8 cellular contexts compared by ENCODE assay signal in genomic region chr2:8478133-8478793, GRCh38.
DNase-seq lines count a peak whose midpoint lies in the region; ATAC-seq and TF ChIP-seq lines count a peak whose summit lies in the region.
"Had no signal": no experiment of that assay in that cellular context is flagged by ENCODE, and none has a peak within 500 bp of the region (broad histone marks: within the 10 kb centered on the region; RNA-seq: fewer than 3 reads in every experiment).

No MANE protein-coding gene starts in this region.

- peaks cover 1% of the 10 kb centered on the region for H3K9me3 Mint-ChIP-seq in activated naive CD8-positive, alpha-beta T cell treated with anti-CD3 and anti-CD28 coated beads for 36 hours
- H3K9me3 Mint-ChIP-seq in WTC11 = no peaks in the 10 kb centered on the region

- CTCF ChIA-PET in WTC11 (lab: Charles Lee) = no interaction called here

- H3K27ac ChIP-seq in sigmoid colon = no peak overlapping the region

- no peaks in the 10 kb centered on the region for H3K27me3 Mint-ChIP-seq in activated naive CD8-positive, alpha-beta T cell treated with anti-CD3 and anti-CD28 coated beads for 36 hours
- H3K27me3 Mint-ChIP-seq in WTC11 (ENCODE audit: low read depth) = no peaks in the 10 kb centered on the region; the same call in 1 of the 2 replicates

- no peak overlapping the region for H3K4me3 ChIP-seq in sigmoid colon

- no peak for TF ChIP-seq EP300 in sigmoid colon (IDR thresholded peaks at IDR 0.05)

- H3K27ac Mint-ChIP-seq in activated naive CD8-positive, alpha-beta T cell treated with anti-CD3 and anti-CD28 coated beads for 36 hours = peak overlapping the region; percentile 89
- H3K27ac Mint-ChIP-seq in WTC11 = no peak overlapping the region

- H3K36me3 ChIP-seq in sigmoid colon = no peaks in the 10 kb centered on the region

- POLR2A ChIA-PET in WTC11 (lab: Charles Lee) = no interaction called here

- no peak overlapping the region for H3K4me3 Mint-ChIP-seq in activated naive CD8-positive, alpha-beta T cell treated with anti-CD3 and anti-CD28 coated beads for 36 hours
- no peak overlapping the region for H3K4me3 Mint-ChIP-seq in WTC11

- intact Hi-C loops in sigmoid colon (cut with DNase I) = no loop called here

- no peaks in the 10 kb centered on the region for H3K4me1 ChIP-seq in sigmoid colon

- H3K27me3 ChIP-seq in sigmoid colon = no peaks in the 10 kb centered on the region

- DNase-seq in activated naive CD8-positive, alpha-beta T cell treated with anti-CD3 and anti-CD28 coated beads for 36 hours = no peak
- peak; percentile 53 for DNase-seq in sigmoid colon
- DNase-seq in COLO668 (lab: John Stamatoyannopoulos, UW; ENCODE audit: unreplicated experiment) = no peak
- DNase-seq in WTC11 (ENCODE audit: low spot score) = no peak
- no peak for DNase-seq in mesenteric fat pad (ENCODE audit: low spot score)
- DNase-seq: cortex of kidney had no signal

- no peaks in the 10 kb centered on the region for H3K9me3 ChIP-seq in sigmoid colon

- ATAC-seq in GM19023 (IDR thresholded peaks at IDR 0.05; ENCODE audit: unreplicated experiment) (peak; percentile 9), HG03025 (IDR thresholded peaks at IDR 0.05; ENCODE audit: low FRiP score, unreplicated experiment) (peak; percentile 3), WTC11 (no peak)

- no peak for TF ChIP-seq POLR2A in sigmoid colon (IDR thresholded peaks at IDR 0.05)

- peaks cover 3% of the 10 kb centered on the region for H3K36me3 Mint-ChIP-seq in activated naive CD8-positive, alpha-beta T cell treated with anti-CD3 and anti-CD28 coated beads for 36 hours
- H3K36me3 Mint-ChIP-seq in WTC11 = no peaks in the 10 kb centered on the region

- 65 to 82% methylated on average over 12 of the region's 12 CpGs for WGBS in sigmoid colon, 2 donors

- peaks cover 78% of the 10 kb centered on the region for H3K4me1 Mint-ChIP-seq in activated naive CD8-positive, alpha-beta T cell treated with anti-CD3 and anti-CD28 coated beads for 36 hours
- H3K4me1 Mint-ChIP-seq in WTC11 = peaks cover 5% of the 10 kb centered on the region

- TF ChIP-seq CTCF in sigmoid colon (IDR thresholded peaks at IDR 0.05) (no peak), WTC11 (IDR thresholded peaks at IDR 0.05) (no peak)

TF ChIP-seq in WTC11, 78 proteins besides CTCF, POLR2A, EP300 and RAD21 (continues in another document):
- TF ChIP-seq CREB1 (CRISPR knock-in tag; IDR thresholded peaks at IDR 0.05) = no peak
- no peak for TF ChIP-seq AFF4 (CRISPR knock-in tag; IDR thresholded peaks at IDR 0.05; ENCODE audit: borderline replicate concordance)
- TF ChIP-seq E2F4 (CRISPR knock-in tag; IDR thresholded peaks at IDR 0.05; ENCODE audit: borderline replicate concordance, low read depth) = no peak
- TF ChIP-seq ETV6 (CRISPR knock-in tag; IDR thresholded peaks at IDR 0.05) = no peak
- no peak for TF ChIP-seq ATF2 (CRISPR knock-in tag; IDR thresholded peaks at IDR 0.05; ENCODE audit: borderline replicate concordance, low read depth)
- no peak for TF ChIP-seq ZBTB43 (CRISPR knock-in tag; IDR thresholded peaks at IDR 0.05)
- TF ChIP-seq ZMAT4 (CRISPR knock-in tag; IDR thresholded peaks at IDR 0.05) = no peak
- no peak for TF ChIP-seq IRF1 (CRISPR knock-in tag; IDR thresholded peaks at IDR 0.05)
- no peak for TF ChIP-seq CREM (CRISPR knock-in tag; IDR thresholded peaks at IDR 0.05)
- TF ChIP-seq FOXK1 (CRISPR knock-in tag; IDR thresholded peaks at IDR 0.05) = no peak
- TF ChIP-seq KAT7 (CRISPR knock-in tag; IDR thresholded peaks at IDR 0.05; ENCODE audit: borderline replicate concordance) = no peak
- no peak for TF ChIP-seq ZSCAN18 (CRISPR knock-in tag; IDR thresholded peaks at IDR 0.05)
- TF ChIP-seq USF1 (CRISPR knock-in tag; IDR thresholded peaks at IDR 0.05) = no peak
- TF ChIP-seq SMAD4 (CRISPR knock-in tag; IDR thresholded peaks at IDR 0.05) = no peak
